Comparison of ENCODE assay signal across 11 cellular contexts in the genomic region with DNA sequence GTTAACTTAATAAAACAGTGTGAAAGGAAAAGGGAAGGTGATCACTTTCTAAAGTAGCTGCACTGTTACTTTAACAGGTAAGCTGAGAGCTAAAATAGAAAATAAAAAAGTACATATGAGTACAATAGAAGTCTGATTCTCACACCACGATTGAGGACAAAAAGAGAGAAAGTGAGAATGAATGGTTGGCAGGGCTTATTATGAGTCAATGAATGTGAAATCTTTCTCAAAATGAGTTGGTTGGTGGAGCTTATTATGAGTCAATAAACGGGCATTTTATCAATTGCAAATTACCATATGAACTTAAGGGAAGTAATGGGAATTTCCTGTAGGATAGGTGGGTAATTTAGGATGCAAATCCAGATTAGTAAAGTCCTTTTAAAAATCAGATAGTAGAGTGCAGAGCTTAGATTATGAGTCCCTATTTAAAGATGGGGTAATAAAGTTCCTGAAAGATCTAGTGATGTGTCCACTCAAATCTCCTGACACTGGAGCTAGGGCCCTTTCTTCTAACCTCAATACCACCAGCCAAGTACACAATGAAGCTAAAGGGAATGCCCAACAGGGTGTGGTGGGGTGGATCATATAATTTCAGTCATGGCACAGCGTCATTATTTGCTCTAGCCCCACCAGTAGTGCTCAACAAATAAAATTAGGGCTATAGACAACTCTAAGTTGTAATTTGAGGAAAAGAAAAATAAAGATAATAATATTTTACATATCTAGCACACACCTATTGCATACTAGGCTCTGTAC. TPM values are rescaled to one million over a fixed set of nuclear protein-coding genes. Genes with fewer than 3 reads are reported as not detected.
DNase-seq lines count a peak whose midpoint lies in the region; ATAC-seq and TF ChIP-seq lines count a peak whose summit lies in the region.
"Had no signal": no experiment of that assay in that cellular context is flagged by ENCODE, and none has a peak within 500 bp of the region (broad histone marks: within the 10 kb centered on the region; RNA-seq: fewer than 3 reads in every experiment).

No MANE protein-coding gene starts in this region.

- intact Hi-C loops in head of caudate nucleus (cut with DNase I) (no loop called here), spleen (cut with DNase I; ENCODE audit: low total_unique reads) (no loop called here)

- peak in 1 of 2 donors; percentile 8 for DNase-seq in stimulated activated naive CD8-positive, alpha-beta T cell treated with anti-CD3 and anti-CD28 coated beads, Interleukin-15, amount 100 ng/mL, for 72 hours
- no peak for DNase-seq in stimulated activated naive CD8-positive, alpha-beta T cell treated with anti-CD3 and anti-CD28 coated beads, Interleukin-15, Interleukin-2, amounts not matched to agents 100 U/mL and 50 U/mL, for 24 hours
- DNase-seq in M059J (ENCODE audit: low read depth), result peak; percentile 46
- no peak for DNase-seq in 8988T
- no peak for DNase-seq in putamen (ENCODE audit: low spot score)
- DNase-seq in head of caudate nucleus, result no peak
- DNase-seq in spleen, result no peak
- DNase-seq: body of pancreas, NCI-H2029 had no signal

- no peaks in the 10 kb centered on the region for H3K36me3 ChIP-seq in spleen
- H3K36me3 ChIP-seq: gastroesophageal sphincter had no signal

- no peak overlapping the region for H3K27ac ChIP-seq in spleen
- H3K27ac ChIP-seq: body of pancreas, gastroesophageal sphincter had no signal

- H3K9me3 ChIP-seq in spleen, result peaks cover 0 to 2% (median 0%) of the 10 kb centered on the region in 8 donors
- H3K9me3 ChIP-seq: body of pancreas, gastroesophageal sphincter had no signal

- peaks cover 0 to 15% (median 4%) of the 10 kb centered on the region in 6 donors for H3K4me1 ChIP-seq in spleen
- H3K4me1 ChIP-seq: body of pancreas had no signal

- H3K27ac Mint-ChIP-seq in stimulated activated naive CD8-positive, alpha-beta T cell treated with anti-CD3 and anti-CD28 coated beads, Interleukin-15, amount 100 ng/mL, for 72 hours, result no peak overlapping the region

- no peak overlapping the region for H3K4me3 Mint-ChIP-seq in stimulated activated naive CD8-positive, alpha-beta T cell treated with anti-CD3 and anti-CD28 coated beads, Interleukin-15, amount 100 ng/mL, for 72 hours

- no peak for TF ChIP-seq POLR2A in spleen (IDR thresholded peaks at IDR 0.05)

- no peak overlapping the region for H3K4me3 ChIP-seq in spleen
- H3K4me3 ChIP-seq: body of pancreas, gastroesophageal sphincter had no signal

- no peaks in the 10 kb centered on the region for H3K27me3 ChIP-seq in spleen (replicated peaks in 1 of 7)
- H3K27me3 ChIP-seq: body of pancreas, gastroesophageal sphincter had no signal

- TF ChIP-seq CTCF in spleen (IDR thresholded peaks at IDR 0.05 in 8 of 11, conservative IDR thresholded peaks at IDR 0.05 in 3 of 11), result no peak

- peaks cover 0 to 14% of the 10 kb centered on the region in 2 donors for H3K9me3 Mint-ChIP-seq in stimulated activated naive CD8-positive, alpha-beta T cell treated with anti-CD3 and anti-CD28 coated beads, Interleukin-15, amount 100 ng/mL, for 72 hours

- no peaks in the 10 kb centered on the region for H3K27me3 Mint-ChIP-seq in stimulated activated naive CD8-positive, alpha-beta T cell treated with anti-CD3 and anti-CD28 coated beads, Interleukin-15, amount 100 ng/mL, for 72 hours

- H3K4me1 Mint-ChIP-seq in stimulated activated naive CD8-positive, alpha-beta T cell treated with anti-CD3 and anti-CD28 coated beads, Interleukin-15, amount 100 ng/mL, for 72 hours, result no peaks in the 10 kb centered on the region

- 59 to 73% (median 69%) methylated on average over 3 of the region's 3 CpGs for WGBS in spleen, 5 donors

- ATAC-seq in stimulated activated naive CD8-positive, alpha-beta T cell treated with anti-CD3 and anti-CD28 coated beads, Interleukin-15, amount 100 ng/mL, for 72 hours, result peak; percentile 84
- no peak for ATAC-seq in stimulated activated naive CD8-positive, alpha-beta T cell treated with anti-CD3 and anti-CD28 coated beads, Interleukin-15, Interleukin-2, amounts not matched to agents 100 U/mL and 50 U/mL, for 24 hours
- ATAC-seq in HG02884 (IDR thresholded peaks at IDR 0.05; ENCODE audit: unreplicated experiment), result peak; percentile 86
- ATAC-seq: body of pancreas, gastroesophageal sphincter had no signal

RNA-seq across cellular contexts. Expression of gene TLR4, which starts 21.1 kb away (rescaled TPM):
- 12.5 and 16.9 TPM in 2 replicates for total RNA-seq in M059J (2014; rRNA removed; shearing (Covaris generic))
- 100 to 1,000 TPM in 5 of 7 donors, 10 to 100 TPM in 2; 62.8 to 216 (median 136) TPM for total RNA-seq in spleen
- 10 to 100 TPM in 1 of 3 donors, 1 to 10 TPM in 2; 6.3 to 14.8 (median 7.8) TPM for polyA plus RNA-seq in spleen
